10 cellular contexts compared by ENCODE assay signal in the genomic region with DNA sequence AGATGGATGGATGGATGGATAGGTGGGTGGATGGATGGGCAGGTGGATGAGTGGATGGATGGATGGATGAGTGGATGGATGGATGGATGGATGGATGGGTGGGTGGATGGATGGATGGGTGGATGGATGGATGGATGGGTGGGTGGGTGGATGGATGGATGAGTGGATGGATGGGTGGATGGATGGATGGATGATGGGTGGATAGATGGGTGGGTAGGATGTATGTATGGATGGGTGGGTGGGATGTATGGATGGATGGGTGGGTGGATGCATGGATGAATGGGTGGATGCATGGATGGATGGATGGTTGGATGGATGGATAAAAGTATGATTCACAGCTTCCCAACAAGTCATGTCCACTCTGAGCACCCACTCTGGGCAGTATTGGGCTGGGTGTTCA. TPM values are rescaled to one million over a fixed set of nuclear protein-coding genes. Genes with fewer than 3 reads are reported as not detected.
"Had no signal": no experiment of that assay in that cellular context is flagged by ENCODE, and none has a peak within 500 bp of the region (broad histone marks: within the 10 kb centered on the region; RNA-seq: fewer than 3 reads in every experiment).

No MANE protein-coding gene starts in this region.

RNA-seq across cellular contexts. Expression of a gene that starts 5.2 kb away (rescaled TPM):
- total RNA-seq: PC-3, PC-9, Peyer's patch, Right ventricle myocardium inferior, Right ventricle myocardium superior, RPMI7951, SJCRH30, SJSA1, SK-MEL-5 had no signal

RNA-seq across cellular contexts. Expression of a gene that starts 29.7 kb away (rescaled TPM):
- total RNA-seq: OCI-LY7, Right ventricle myocardium inferior, Right ventricle myocardium superior, RPMI7951, SJCRH30 had no signal
